ENCODE assay signal across 12 cellular contexts in genomic region chr7:27141591-27142561, GRCh38. TPM values are rescaled to one million over a fixed set of nuclear protein-coding genes. Genes with fewer than 3 reads are reported as not detected.
DNase-seq lines count a peak whose midpoint lies in the region; ATAC-seq and TF ChIP-seq lines count a peak whose summit lies in the region.
"Had no signal": no experiment of that assay in that cellular context is flagged by ENCODE, and none has a peak within 500 bp of the region (broad histone marks: within the 10 kb centered on the region; RNA-seq: fewer than 3 reads in every experiment).

No MANE protein-coding gene starts in this region.

- H3K9me3 Mint-ChIP-seq in activated naive CD4-positive, alpha-beta T cell treated with anti-CD3 and anti-CD28 coated beads, Interleukin-2, amount 50 U/mL, for 72 hours, result no peaks in the 10 kb centered on the region
- H3K9me3 Mint-ChIP-seq: activated B cell treated with CpG ODN at 0.5 μM for 24 hours had no signal

- TF ChIP-seq POLR2A in Peyer's patch (IDR thresholded peaks at IDR 0.05), result no peak

- H3K14ac ChIP-seq in neuronal stem cell (ENCODE audit: low read length), result no peak overlapping the region

- TF ChIP-seq CTCF in Peyer's patch (IDR thresholded peaks at IDR 0.05) (peak in 3 of 6 experiments; percentile 11 to 17 (median 15)), fibroblast of villous mesenchyme (IDR thresholded peaks at IDR 0.05; ENCODE audit: insufficient read depth, low read depth, low read length) (no peak)

- no peak overlapping the region for H3K27ac Mint-ChIP-seq in activated naive CD4-positive, alpha-beta T cell treated with anti-CD3 and anti-CD28 coated beads, Interleukin-2, amount 50 U/mL, for 72 hours
- H3K27ac Mint-ChIP-seq: activated B cell treated with CpG ODN at 0.5 μM for 24 hours had no signal

- H3K4me2 ChIP-seq in neuronal stem cell (ENCODE audit: insufficient read depth, low read length, poor library complexity, severe bottlenecking), result no peak overlapping the region

- H3K4me1 ChIP-seq in Peyer's patch (peaks cover 0 to 40% (median under 1%) of the 10 kb centered on the region in 4 donors), neuronal stem cell (ENCODE audit: control insufficient read depth in 2 of 2, insufficient read depth in 1 of 2, low read depth in 1 of 2, low read length in 2 of 2) (no peaks in the 10 kb centered on the region)

- peak overlapping the region; percentile 87 for H2AFZ ChIP-seq in neuronal stem cell (ENCODE audit: low read length)

- no peaks in the 10 kb centered on the region for H3K27me3 ChIP-seq in Peyer's patch
- peaks cover 56 to 100% (median 100%) of the 10 kb centered on the region in 3 experiments for H3K27me3 ChIP-seq in neuronal stem cell (ENCODE audit: control insufficient read depth in 3 of 3, insufficient read depth in 3 of 3, low read depth in 1 of 3, low read length in 3 of 3)

- ATAC-seq in activated naive CD4-positive, alpha-beta T cell treated with anti-CD3 and anti-CD28 coated beads, Interleukin-2, amount 50 U/mL, for 72 hours, result no peak
- no peak for ATAC-seq in GM21528 (IDR thresholded peaks at IDR 0.05; ENCODE audit: low FRiP score, unreplicated experiment)

- H2BK12ac ChIP-seq in neuronal stem cell (ENCODE audit: low read length), result no peak overlapping the region

- no peak overlapping the region for H3K4ac ChIP-seq in neuronal stem cell (ENCODE audit: low read length)

- H3K18ac ChIP-seq in neuronal stem cell (ENCODE audit: low read length), result no peak overlapping the region

- no peak overlapping the region for H4K91ac ChIP-seq in neuronal stem cell (ENCODE audit: low read depth, low read length, poor library complexity)

- no peak overlapping the region for H3K23ac ChIP-seq in neuronal stem cell (ENCODE audit: low read depth, low read length, poor library complexity)

- no peak overlapping the region for H3K9ac ChIP-seq in neuronal stem cell (ENCODE audit: low read depth, low read length, poor library complexity)

- DNase-seq in AG08396 (ENCODE audit: low spot score) (peak; percentile 67), Peyer's patch (peak; percentile 11 to 59 (median 54)), fibroblast of villous mesenchyme (ENCODE audit: low read depth) (peak; percentile 43), neuronal stem cell (ENCODE audit: low spot score) (no peak), NCI-H1048 (lab: John Stamatoyannopoulos, UW) (no peak), caudate nucleus (lab: John Stamatoyannopoulos, UW) (no peak)
- no peak for DNase-seq in activated naive CD4-positive, alpha-beta T cell treated with anti-CD3 and anti-CD28 coated beads, Interleukin-2, amount 50 U/mL, for 72 hours (ENCODE audit: low spot score in 2 of 2)
- DNase-seq: activated B cell treated with CpG ODN at 0.5 μM for 24 hours, NCI-H2107, substantia nigra had no signal

- H3K4me3 ChIP-seq in Peyer's patch (peak overlapping the region; percentile 40 to 75 (median 60)), fibroblast of villous mesenchyme (ENCODE audit: low read depth, low read length) (peak overlapping the region; percentile 60), neuronal stem cell (ENCODE audit: low read length in 2 of 2) (no peak overlapping the region)

- no peaks in the 10 kb centered on the region for H3K79me1 ChIP-seq in neuronal stem cell (ENCODE audit: low read depth, low read length)

- no peak overlapping the region for H4K8ac ChIP-seq in neuronal stem cell (ENCODE audit: low read depth, low read length)

- H3K36me3 ChIP-seq in Peyer's patch (peaks cover 0 to 9% (median 0%) of the 10 kb centered on the region in 3 donors), neuronal stem cell (replicated peaks in 1 of 2; ENCODE audit: control insufficient read depth in 2 of 2, insufficient read depth in 2 of 2, low read length in 2 of 2) (no peaks in the 10 kb centered on the region)
- H3K36me3 ChIP-seq: cardiac muscle cell had no signal

- peaks cover 0 to 5% of the 10 kb centered on the region in 2 donors for H3K36me3 Mint-ChIP-seq in activated naive CD4-positive, alpha-beta T cell treated with anti-CD3 and anti-CD28 coated beads, Interleukin-2, amount 50 U/mL, for 72 hours

- H2BK15ac ChIP-seq in neuronal stem cell (ENCODE audit: low read length), result no peak overlapping the region

- no peak overlapping the region for H2BK5ac ChIP-seq in neuronal stem cell (ENCODE audit: low read length)

- no peaks in the 10 kb centered on the region for H3K9me3 ChIP-seq in Peyer's patch
- H3K9me3 ChIP-seq in neuronal stem cell (replicated peaks in 1 of 2; ENCODE audit: control insufficient read depth in 2 of 2, insufficient read depth in 1 of 2, low read depth in 1 of 2, low read length in 2 of 2), result peaks cover under 1 to 11% of the 10 kb centered on the region in 2 donors

- no CpG with 5 or more reads among the region's 40 CpGs for WGBS in neuronal stem cell (ENCODE audit: extremely low coverage in 2 of 2, insufficient read length in 2 of 2, insufficient replicate concordance in 1 of 2), 2 donors

- H2AK5ac ChIP-seq in neuronal stem cell (ENCODE audit: low read depth, low read length), result no peak overlapping the region

- H3K27ac ChIP-seq in Peyer's patch, result peak overlapping the region; percentile 73 to 96 (median 84)
- H3K27ac ChIP-seq in neuronal stem cell (replicated peaks; ENCODE audit: low read length), result no peak overlapping the region
- no peak overlapping the region for H3K27ac ChIP-seq in caudate nucleus (ENCODE audit: low read depth, low read length)
- H3K27ac ChIP-seq: cardiac muscle cell had no signal

- H2BK120ac ChIP-seq in neuronal stem cell (ENCODE audit: low read depth, low read length), result no peak overlapping the region

RNA-seq across cellular contexts. Expression of gene HOXA5, which starts 1.6 kb away (rescaled TPM):
- total RNA-seq in Peyer's patch, result 10 to 100 TPM in 3 of 4 donors, 1 to 10 TPM in 1; 8.3 to 24.3 (median 20.1) TPM
- total RNA-seq in fibroblast of villous mesenchyme, result 7.4 and 10.8 TPM in 2 replicates
- polyA plus RNA-seq in neuronal stem cell (2013, experiment 1 of 2), result not detected
- polyA plus RNA-seq in neuronal stem cell (2013, experiment 2 of 2), result not detected
- total RNA-seq in activated naive CD4-positive, alpha-beta T cell treated with anti-CD3 and anti-CD28 coated beads, Interleukin-2, amount 50 U/mL, for 72 hours, result not detected
- total RNA-seq: activated B cell treated with CpG ODN at 0.5 μM for 24 hours, cardiac muscle cell had no signal
- polyA plus RNA-seq: cardiac muscle cell had no signal

RNA-seq across cellular contexts. Expression of gene HOXA6, which starts 5.7 kb away (rescaled TPM):
- total RNA-seq in Peyer's patch (10 to 100 TPM; 18.7 to 45.0 (median 30.7) TPM), fibroblast of villous mesenchyme (10.6 and 11.2 TPM in 2 replicates)
- not detected for polyA plus RNA-seq in neuronal stem cell (2013, experiment 1 of 2)
- not detected for polyA plus RNA-seq in neuronal stem cell (2013, experiment 2 of 2)
- under 1 TPM in 1 of 2 donors, not detected in 1; 0.31 TPM for total RNA-seq in activated naive CD4-positive, alpha-beta T cell treated with anti-CD3 and anti-CD28 coated beads, Interleukin-2, amount 50 U/mL, for 72 hours
- total RNA-seq: activated B cell treated with CpG ODN at 0.5 μM for 24 hours, cardiac muscle cell had no signal
- polyA plus RNA-seq: cardiac muscle cell had no signal

RNA-seq across cellular contexts. Expression of gene HOXA3, which starts 10.5 kb away (rescaled TPM):
- total RNA-seq in Peyer's patch (10 to 100 TPM in 3 of 4 donors, 1 to 10 TPM in 1; 6.7 to 21.2 (median 13.9) TPM), fibroblast of villous mesenchyme (9.3 and 11.7 TPM in 2 replicates)
- polyA plus RNA-seq in neuronal stem cell (2013, experiment 1 of 2), result not detected
- not detected for polyA plus RNA-seq in neuronal stem cell (2013, experiment 2 of 2)
- total RNA-seq in activated naive CD4-positive, alpha-beta T cell treated with anti-CD3 and anti-CD28 coated beads, Interleukin-2, amount 50 U/mL, for 72 hours, result not detected
- total RNA-seq: activated B cell treated with CpG ODN at 0.5 μM for 24 hours had no signal

RNA-seq across cellular contexts. Expression of gene HOXA4, which starts 11.3 kb away (rescaled TPM):
- 10 to 100 TPM in 1 of 4 donors, 1 to 10 TPM in 3; 2.6 to 11.5 (median 5.9) TPM for total RNA-seq in Peyer's patch
- 0.97 and 1.3 TPM in 2 replicates for total RNA-seq in fibroblast of villous mesenchyme
- not detected for polyA plus RNA-seq in neuronal stem cell (2013, experiment 1 of 2)
- polyA plus RNA-seq in neuronal stem cell (2013, experiment 2 of 2), result not detected
- total RNA-seq in activated naive CD4-positive, alpha-beta T cell treated with anti-CD3 and anti-CD28 coated beads, Interleukin-2, amount 50 U/mL, for 72 hours, result under 1 TPM in 1 of 2 donors, not detected in 1; 0.59 TPM
- total RNA-seq: cardiac muscle cell had no signal

RNA-seq across cellular contexts. Expression of gene HOXA7, which starts 14.6 kb away (rescaled TPM):
- total RNA-seq in Peyer's patch (10 to 100 TPM in 1 of 4 donors, 1 to 10 TPM in 3; 3.3 to 11.8 (median 5.7) TPM), fibroblast of villous mesenchyme (2.2 and 2.3 TPM in 2 replicates)
- polyA plus RNA-seq in neuronal stem cell (2013, experiment 1 of 2), result not detected
- polyA plus RNA-seq in neuronal stem cell (2013, experiment 2 of 2), result not detected
- total RNA-seq in activated naive CD4-positive, alpha-beta T cell treated with anti-CD3 and anti-CD28 coated beads, Interleukin-2, amount 50 U/mL, for 72 hours, result not detected
- total RNA-seq: activated B cell treated with CpG ODN at 0.5 μM for 24 hours, cardiac muscle cell had no signal
- polyA plus RNA-seq: cardiac muscle cell had no signal

Comparison
In these comparisons a context has a peak if more than half of its experiments do, and no peak if none do; other contexts are left out.
1. DNase-seq: peak in AG08396 (single experiment), Peyer's patch (3 of 3) and fibroblast of villous mesenchyme (single experiment); none in neuronal stem cell (single experiment), NCI-H1048 (single experiment), caudate nucleus (0 of 61) and activated naive CD4-positive, alpha-beta T cell treated with anti-CD3 and anti-CD28 coated beads, Interleukin-2, amount 50 U/mL, for 72 hours (0 of 2).
2. H3K27ac ChIP-seq: peak in Peyer's patch (4 of 4); none in neuronal stem cell (single experiment) and caudate nucleus (single experiment).
3. H3K4me3 ChIP-seq: peak in Peyer's patch (4 of 4) and fibroblast of villous mesenchyme (single experiment); none in neuronal stem cell (0 of 2).
4. RNA of gene HOXA3, which starts 10.5 kb away (total RNA-seq): 6.7 to 21.2 TPM in Peyer's patch and 9.3 to 11.7 TPM in fibroblast of villous mesenchyme; not detected in activated naive CD4-positive, alpha-beta T cell treated with anti-CD3 and anti-CD28 coated beads, Interleukin-2, amount 50 U/mL, for 72 hours; every median in the first group is over 4 times any median in the second.